ENCODE assay signal across 20 cellular contexts in genomic region chrX:148670277-148670676, GRCh38.
DNase-seq lines count a peak whose midpoint lies in the region; ATAC-seq and TF ChIP-seq lines count a peak whose summit lies in the region.
"Had no signal": no experiment of that assay in that cellular context is flagged by ENCODE, and none has a peak within 500 bp of the region (broad histone marks: within the 10 kb centered on the region; RNA-seq: fewer than 3 reads in every experiment).

No MANE protein-coding gene starts in this region.

- H4K20me1 ChIP-seq in SU-DHL-6 (ENCODE audit: low read depth, low read length) = no peaks in the 10 kb centered on the region

- no peaks in the 10 kb centered on the region for H3K27me3 ChIP-seq in SU-DHL-6 (ENCODE audit: low read length)
- H3K27me3 ChIP-seq: MG63, Peyer's patch had no signal

- H3K9me2 ChIP-seq in SU-DHL-6 (replicated peaks; ENCODE audit: insufficient read depth, low read length) = no peaks in the 10 kb centered on the region
- H3K9me2 ChIP-seq: SK-N-SH had no signal

- peaks cover 20% of the 10 kb centered on the region for H3K36me3 ChIP-seq in SU-DHL-6 (ENCODE audit: low read length)
- H3K36me3 ChIP-seq: HAP-1, MG63, Peyer's patch had no signal

- H3F3A ChIP-seq in SU-DHL-6 (ENCODE audit: insufficient read depth) = peaks cover 5% of the 10 kb centered on the region; the same call in 1 of the 2 replicates

- H3K27ac ChIP-seq in SU-DHL-6 (ENCODE audit: low read depth, low read length) = peak overlapping the region; percentile 56
- H3K27ac ChIP-seq: KMS-11, Peyer's patch had no signal

- H3K4me3 ChIP-seq in SU-DHL-6 (ENCODE audit: insufficient read depth, low read length, poor library complexity, severe bottlenecking) = no peak overlapping the region
- no peak overlapping the region for H3K4me3 ChIP-seq in fibroblast of villous mesenchyme (ENCODE audit: low read depth, low read length)
- H3K4me3 ChIP-seq: HAP-1, MG63, Peyer's patch had no signal

- no peak overlapping the region for H3K9ac ChIP-seq in SU-DHL-6 (ENCODE audit: low read length)
- H3K9ac ChIP-seq: KMS-11, SK-N-SH had no signal

- H3K79me2 ChIP-seq in SU-DHL-6 (ENCODE audit: insufficient read depth, low read length) = peaks cover 66% of the 10 kb centered on the region

- ATAC-seq in GM18511 (IDR thresholded peaks at IDR 0.05; ENCODE audit: unreplicated experiment) (peak; percentile 70), HG03442 (IDR thresholded peaks at IDR 0.05; ENCODE audit: unreplicated experiment) (peak; percentile 60), HG03045 (IDR thresholded peaks at IDR 0.05; ENCODE audit: unreplicated experiment) (no peak)

- H2AFZ ChIP-seq in SU-DHL-6 (ENCODE audit: low read depth, low read length, severe bottlenecking) = no peak overlapping the region

- TF ChIP-seq CTCF in SU-DHL-6 (IDR thresholded peaks at IDR 0.05; ENCODE audit: insufficient read depth, low read length, poor library complexity, severe bottlenecking) (no peak), fibroblast of villous mesenchyme (IDR thresholded peaks at IDR 0.05; ENCODE audit: insufficient read depth, low read depth, low read length) (no peak)

- DNase-seq in fibroblast of villous mesenchyme (ENCODE audit: low read depth) = peak; percentile 3
- DNase-seq in EL = no peak
- DNase-seq in activated effector memory CD4-positive, alpha-beta T cell treated with anti-CD3 and anti-CD28 coated beads, Interleukin-2, amount 50 U/mL, for 16 hours = no peak
- DNase-seq in NCI-H1092 (lab: John Stamatoyannopoulos, UW) = no peak
- DNase-seq: CD4-positive, CD25-positive, alpha-beta regulatory T cell; DMS53; MG63; NCI-H1436; NCI-H2029 treated with DMSO at 0.1 percent for 48 hours; NCI-H524; NK-92 treated with Interleukin-12 subunit alpha and Interleukin-12 subunit beta, amount 100 ng/mL, for 24 hours; Peyer's patch; Right ventricle myocardium superior; SK-N-SH had no signal

- peak overlapping the region; percentile 29 for H3K4me2 ChIP-seq in SU-DHL-6 (ENCODE audit: low read depth, low read length, poor library complexity, severe bottlenecking)
- H3K4me2 ChIP-seq: KMS-11, SK-N-SH had no signal

- H3K9me3 ChIP-seq in SU-DHL-6 (ENCODE audit: insufficient read depth, low read length) = peaks cover 12% of the 10 kb centered on the region; the same call in 1 of the 2 replicates
- H3K9me3 ChIP-seq: MG63, SK-N-SH had no signal
